8 cellular contexts compared by ENCODE assay signal in the genomic region with DNA sequence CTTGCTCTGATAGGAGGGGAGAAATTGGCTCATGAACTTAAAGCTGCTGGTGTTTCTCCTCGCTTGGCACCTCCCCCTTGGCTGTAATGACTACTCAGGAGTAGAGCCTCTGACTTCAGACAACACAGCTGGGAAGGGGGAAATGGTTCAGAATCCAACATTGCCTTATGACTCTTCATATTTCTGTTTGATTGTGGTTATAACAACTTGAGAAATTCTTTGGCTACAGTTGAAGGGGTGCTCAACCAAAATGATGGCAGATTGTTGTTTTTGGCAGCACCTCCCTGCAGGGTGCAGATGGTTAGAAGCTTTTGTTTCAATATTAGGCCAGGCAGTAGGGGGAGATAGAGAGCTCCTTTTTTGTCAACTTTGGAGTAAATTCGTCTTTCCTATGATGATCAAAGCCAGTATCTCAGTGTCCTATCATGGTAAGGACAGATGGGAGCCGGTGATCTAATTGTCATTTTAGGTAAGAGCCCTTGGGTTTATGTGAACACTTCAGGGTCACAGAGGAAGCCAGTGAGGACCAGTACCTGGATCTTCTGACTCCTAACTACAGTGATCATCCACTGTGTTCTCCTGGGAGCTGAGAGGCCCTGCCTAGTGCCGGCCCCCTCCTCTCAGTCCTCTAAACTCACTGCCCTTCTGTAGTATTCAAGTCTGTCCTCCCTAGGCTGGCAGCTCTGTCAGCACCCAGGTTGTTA. TPM values are rescaled to one million over a fixed set of nuclear protein-coding genes. Genes with fewer than 3 reads are reported as not detected.
DNase-seq lines count a peak whose midpoint lies in the region; ATAC-seq and TF ChIP-seq lines count a peak whose summit lies in the region.

No MANE protein-coding gene starts in this region.

- peaks cover 66% of the 10 kb centered on the region for H3K36me3 Mint-ChIP-seq in activated CD4-positive, alpha-beta T cell treated with anti-CD3 and anti-CD28 coated beads, Interleukin-2, amount 10 ng/mL, durations not matched to agents 7 days and 5 days (ENCODE audit: low read depth)
- H3K36me3 Mint-ChIP-seq in effector memory CD8-positive, alpha-beta T cell (ENCODE audit: insufficient read depth) = peaks cover 54% of the 10 kb centered on the region

- H3K27ac ChIP-seq in mesenchymal stem cell (ENCODE audit: low read length, poor library complexity, severe bottlenecking) (no peak overlapping the region), upper lobe of left lung (peak overlapping the region; percentile 41 to 79 (median 69))

- H3K79me1 ChIP-seq in mesenchymal stem cell (replicated peaks; ENCODE audit: low read length, poor library complexity, severe bottlenecking) = peaks cover 23% of the 10 kb centered on the region

- DNase-seq in activated CD4-positive, alpha-beta T cell treated with anti-CD3 and anti-CD28 coated beads, Interleukin-2, amount 10 ng/mL, durations not matched to agents 7 days and 5 days = peak; percentile 50
- no peak for DNase-seq in activated CD4-positive, alpha-beta T cell treated with anti-CD3 and anti-CD28 coated beads, Interleukin-2, amount 50 U/mL, for 1 hour
- DNase-seq in HuH-7.5 (ENCODE audit: low spot score) (peak; percentile 22), SHP77 (lab: John Stamatoyannopoulos, UW) (peak; percentile 24 to 57), mesenchymal stem cell (peak; percentile 70), upper lobe of left lung (peak in 1 of 2 donors; percentile 71), 8988T (no peak)
- DNase-seq in effector memory CD8-positive, alpha-beta T cell = peak; percentile 41 to 57 (median 42)

- POLR2A ChIA-PET in activated CD4-positive, alpha-beta T cell treated with anti-CD3 and anti-CD28 coated beads, Interleukin-2, amount 10 ng/mL, durations not matched to agents 7 days and 5 days (lab: Charles Lee) = no interaction called here

- WGBS in mesenchymal stem cell = 59% methylated on average over 4 of the region's 4 CpGs
- 27 to 36% methylated on average over 3 to 4 of the region's 4 CpGs for WGBS in upper lobe of left lung, 2 donors

- no peak overlapping the region for H2AK5ac ChIP-seq in mesenchymal stem cell (ENCODE audit: low read length, severe bottlenecking)

- peaks cover 29 to 61% of the 10 kb centered on the region in 2 experiments for H3K36me3 ChIP-seq in mesenchymal stem cell (ENCODE audit: control insufficient read depth in 1 of 2, insufficient read depth in 2 of 2, low read depth in 1 of 2, low read length in 2 of 2)
- H3K36me3 ChIP-seq in upper lobe of left lung = peaks cover 4 to 41% (median 21%) of the 10 kb centered on the region in 4 donors

- no peak overlapping the region for H3K4me2 ChIP-seq in mesenchymal stem cell (ENCODE audit: low read length, poor library complexity, severe bottlenecking)

- H3K9ac ChIP-seq in mesenchymal stem cell (ENCODE audit: low read length) = peak overlapping the region; percentile 52

- peak overlapping the region in 1 of 2 experiments; percentile 21 for H3K4ac ChIP-seq in mesenchymal stem cell (ENCODE audit: low read depth in 1 of 2, low read length in 2 of 2)

- H4K91ac ChIP-seq in mesenchymal stem cell (ENCODE audit: low read length) = peak overlapping the region; percentile 14

- CTCF ChIA-PET in activated CD4-positive, alpha-beta T cell treated with anti-CD3 and anti-CD28 coated beads, Interleukin-2, amount 10 ng/mL, durations not matched to agents 7 days and 5 days (lab: Charles Lee) = interaction anchor here (0.7 to 2.6 kb wide), 12 partner anchors 9 to 147 kb away, joined by 3 to 11 read pairs (median 4); no protein-coding TSS in a partner anchor

- H3K4me3 Mint-ChIP-seq in activated CD4-positive, alpha-beta T cell treated with anti-CD3 and anti-CD28 coated beads, Interleukin-2, amount 10 ng/mL, durations not matched to agents 7 days and 5 days = no peak overlapping the region
- H3K4me3 Mint-ChIP-seq in effector memory CD8-positive, alpha-beta T cell = no peak overlapping the region

- peak; percentile 68 for ATAC-seq in effector memory CD8-positive, alpha-beta T cell (replicated peaks)
- ATAC-seq in upper lobe of left lung (ENCODE audit: low FRiP score in 2 of 2) = peak; percentile 93 to 94

- H2AFZ ChIP-seq in mesenchymal stem cell (ENCODE audit: low read depth, low read length) = no peak overlapping the region

- no peak overlapping the region for H3K27ac Mint-ChIP-seq in activated CD4-positive, alpha-beta T cell treated with anti-CD3 and anti-CD28 coated beads, Interleukin-2, amount 10 ng/mL, durations not matched to agents 7 days and 5 days
- peak overlapping the region; percentile 65 to 88 for H3K27ac Mint-ChIP-seq in effector memory CD8-positive, alpha-beta T cell

- H3K27me3 Mint-ChIP-seq in activated CD4-positive, alpha-beta T cell treated with anti-CD3 and anti-CD28 coated beads, Interleukin-2, amount 10 ng/mL, durations not matched to agents 7 days and 5 days = no peaks in the 10 kb centered on the region
- no peaks in the 10 kb centered on the region for H3K27me3 Mint-ChIP-seq in effector memory CD8-positive, alpha-beta T cell

- H3K9me3 ChIP-seq in mesenchymal stem cell (ENCODE audit: control insufficient read depth, low read length) (no peaks in the 10 kb centered on the region), upper lobe of left lung (no peaks in the 10 kb centered on the region)

- peak overlapping the region in 1 of 2 experiments; percentile 11 for H3K4me3 ChIP-seq in mesenchymal stem cell (ENCODE audit: insufficient read depth in 1 of 2, low read depth in 1 of 2, low read length in 2 of 2)
- no peak overlapping the region for H3K4me3 ChIP-seq in upper lobe of left lung

- TF ChIP-seq CTCF in upper lobe of left lung (IDR thresholded peaks at IDR 0.05) = peak; percentile 59 to 84 (median 81)

- H3K9me3 Mint-ChIP-seq in activated CD4-positive, alpha-beta T cell treated with anti-CD3 and anti-CD28 coated beads, Interleukin-2, amount 10 ng/mL, durations not matched to agents 7 days and 5 days = no peaks in the 10 kb centered on the region
- H3K9me3 Mint-ChIP-seq in effector memory CD8-positive, alpha-beta T cell = no peaks in the 10 kb centered on the region

- H3K4me1 ChIP-seq in mesenchymal stem cell (ENCODE audit: control insufficient read depth, insufficient read depth, low read depth, low read length) (no peaks in the 10 kb centered on the region), upper lobe of left lung (peaks cover 29 to 34% (median 32%) of the 10 kb centered on the region in 4 donors)

- H3K27me3 ChIP-seq in mesenchymal stem cell (ENCODE audit: control insufficient read depth in 1 of 2, insufficient read depth in 1 of 2, low read length in 2 of 2) (no peaks in the 10 kb centered on the region), upper lobe of left lung (no peaks in the 10 kb centered on the region)

- peaks cover 7% of the 10 kb centered on the region for H3K4me1 Mint-ChIP-seq in activated CD4-positive, alpha-beta T cell treated with anti-CD3 and anti-CD28 coated beads, Interleukin-2, amount 10 ng/mL, durations not matched to agents 7 days and 5 days
- H3K4me1 Mint-ChIP-seq in effector memory CD8-positive, alpha-beta T cell (ENCODE audit: low read depth in 2 of 2) = peaks cover 10 to 29% of the 10 kb centered on the region in 2 donors

- peak overlapping the region in 1 of 2 experiments; percentile 70 for H2BK12ac ChIP-seq in mesenchymal stem cell (ENCODE audit: low read length in 2 of 2)

- no peak overlapping the region for H3K23ac ChIP-seq in mesenchymal stem cell (ENCODE audit: low read length in 2 of 2)

- H2BK15ac ChIP-seq in mesenchymal stem cell (ENCODE audit: low read depth, poor library complexity, severe bottlenecking) = no peak overlapping the region

- TF ChIP-seq EP300 in upper lobe of left lung (IDR thresholded peaks at IDR 0.05) = peak in 1 of 4 donors; percentile 47

- peak overlapping the region; percentile 12 for H2BK120ac ChIP-seq in mesenchymal stem cell (ENCODE audit: low read depth, low read length)

- no peak overlapping the region for H3K14ac ChIP-seq in mesenchymal stem cell (ENCODE audit: low read length in 2 of 2)

- no peak for TF ChIP-seq POLR2A in upper lobe of left lung (IDR thresholded peaks at IDR 0.05)

- peak overlapping the region; percentile 16 to 58 for H3K18ac ChIP-seq in mesenchymal stem cell (ENCODE audit: low read depth in 1 of 2, low read length in 2 of 2)

- peak overlapping the region; percentile 8 for H4K8ac ChIP-seq in mesenchymal stem cell (ENCODE audit: low read length)

- H2BK5ac ChIP-seq in mesenchymal stem cell (ENCODE audit: low read depth, low read length, poor library complexity, severe bottlenecking) = no peak overlapping the region

RNA-seq across cellular contexts. Expression of gene RPRD1B, which starts 39.9 kb away (rescaled TPM):
- total RNA-seq in activated CD4-positive, alpha-beta T cell treated with anti-CD3 and anti-CD28 coated beads, Interleukin-2, amount 10 ng/mL, durations not matched to agents 7 days and 5 days = 10 to 100 TPM; 35.9 to 37.0 TPM
- polyA plus RNA-seq in mesenchymal stem cell (2013, experiment 1 of 2) = 26.4 TPM
- polyA plus RNA-seq in mesenchymal stem cell (2013, experiment 2 of 2) = 25.9 TPM
- 10 to 100 TPM; 26.0 to 75.4 (median 29.2) TPM for total RNA-seq in upper lobe of left lung

RNA-seq across cellular contexts. Expression of gene TTI1, which starts 40.2 kb away (rescaled TPM):
- total RNA-seq in activated CD4-positive, alpha-beta T cell treated with anti-CD3 and anti-CD28 coated beads, Interleukin-2, amount 10 ng/mL, durations not matched to agents 7 days and 5 days = 10 to 100 TPM; 30.2 to 32.4 TPM
- 7.0 TPM for polyA plus RNA-seq in mesenchymal stem cell (2013, experiment 1 of 2)
- polyA plus RNA-seq in mesenchymal stem cell (2013, experiment 2 of 2) = 6.9 TPM
- total RNA-seq in upper lobe of left lung = 10 to 100 TPM; 11.2 to 30.4 (median 15.1) TPM

Comparison
In these comparisons a context has a peak if more than half of its experiments do, and no peak if none do; other contexts are left out.
1. DNase-seq: peak in activated CD4-positive, alpha-beta T cell treated with anti-CD3 and anti-CD28 coated beads, Interleukin-2, amount 10 ng/mL, durations not matched to agents 7 days and 5 days (single experiment), HuH-7.5 (single experiment), SHP77 (2 of 2), effector memory CD8-positive, alpha-beta T cell (3 of 3) and mesenchymal stem cell (single experiment); none in activated CD4-positive, alpha-beta T cell treated with anti-CD3 and anti-CD28 coated beads, Interleukin-2, amount 50 U/mL, for 1 hour (single experiment) and 8988T (single experiment).